Comparison of ENCODE assay signal across 10 cellular contexts in genomic region chrX:40871385-40872082, GRCh38.
DNase-seq lines count a peak whose midpoint lies in the region; ATAC-seq and TF ChIP-seq lines count a peak whose summit lies in the region.
"Had no signal": no experiment of that assay in that cellular context is flagged by ENCODE, and none has a peak within 500 bp of the region (broad histone marks: within the 10 kb centered on the region; RNA-seq: fewer than 3 reads in every experiment).

No MANE protein-coding gene starts in this region.

- WGBS in lower leg skin, 2 donors = 16 to 38% methylated on average over 3 of the region's 3 CpGs

- TF ChIP-seq POLR2A in lower leg skin (IDR thresholded peaks at IDR 0.05) = no peak

- ATAC-seq in GM19463 (IDR thresholded peaks at IDR 0.05; ENCODE audit: unreplicated experiment) = peak; percentile 80
- peak; percentile 74 for ATAC-seq in HG03439 (IDR thresholded peaks at IDR 0.05; ENCODE audit: unreplicated experiment)
- ATAC-seq: esophagus mucosa had no signal

- DNase-seq in ELR (ENCODE audit: low read depth) (peak; percentile 37), choroid plexus epithelial cell (ENCODE audit: low read depth) (peak; percentile 69), SW480 (ENCODE audit: low spot score) (no peak), NCI-H2171 treated with DMSO at 0.1 percent for 48 hours (lab: John Stamatoyannopoulos, UW) (no peak), lower leg skin (ENCODE audit: low spot score in 2 of 2) (no peak), middle frontal gyrus (ENCODE audit: extremely low spot score, low spot score) (no peak)

- peak; percentile 28 for TF ChIP-seq CTCF in choroid plexus epithelial cell (conservative IDR thresholded peaks at IDR 0.05; ENCODE audit: low read depth, low read length)
- no peak for TF ChIP-seq CTCF in lower leg skin (IDR thresholded peaks at IDR 0.05)

- intact Hi-C loops in lower leg skin (cut with DNase I; ENCODE audit: low total_unique reads) = no loop called here

- H3K4me3 ChIP-seq in choroid plexus epithelial cell (ENCODE audit: low read depth, low read length) = no peak overlapping the region
- H3K4me3 ChIP-seq in lower leg skin (ENCODE audit: low read depth, poor library complexity, severe bottlenecking) = no peak overlapping the region
- H3K4me3 ChIP-seq: right atrium auricular region had no signal

Comparison
In these comparisons a context has a peak if more than half of its experiments do, and no peak if none do; other contexts are left out.
1. DNase-seq: peak in ELR (single experiment) and choroid plexus epithelial cell (single experiment); none in SW480 (single experiment), NCI-H2171 treated with DMSO at 0.1 percent for 48 hours (single experiment), lower leg skin (0 of 2) and middle frontal gyrus (single experiment).